In the genomic region with DNA sequence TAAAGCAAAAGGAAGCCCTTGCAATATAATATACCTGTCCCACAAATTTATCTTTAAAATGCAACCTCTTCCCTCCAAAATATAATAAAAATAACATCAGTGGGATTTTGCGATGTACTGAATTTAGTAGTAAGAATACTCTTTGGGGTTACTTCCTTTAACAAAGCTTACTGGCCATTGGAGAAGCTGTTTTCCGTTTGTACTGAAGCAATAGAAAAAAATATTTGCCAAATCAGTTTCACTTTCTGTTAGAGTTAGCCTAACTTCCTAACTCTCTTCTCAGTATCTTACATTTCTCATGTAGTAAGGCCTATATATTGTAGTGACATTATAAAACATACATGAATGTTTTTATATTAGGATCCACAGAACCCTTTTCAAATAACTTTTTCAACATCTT, we compare ENCODE assay signal across 8 cellular contexts. TPM values are rescaled to one million over a fixed set of nuclear protein-coding genes. Genes with fewer than 3 reads are reported as not detected.
DNase-seq lines count a peak whose midpoint lies in the region; ATAC-seq and TF ChIP-seq lines count a peak whose summit lies in the region.

No MANE protein-coding gene starts in this region.

- H3K9ac ChIP-seq in colonic mucosa (ENCODE audit: low read depth in 2 of 2, low read length in 2 of 2), result no peak overlapping the region

- intact Hi-C loops in colonic mucosa (cut with DNase I), result no loop called here

- H3K27me3 ChIP-seq in colonic mucosa (no peaks in the 10 kb centered on the region), neutrophil (no peaks in the 10 kb centered on the region)

- H3K4me1 ChIP-seq in colonic mucosa, result peaks cover 19% of the 10 kb centered on the region
- H3K4me1 ChIP-seq in neutrophil (ENCODE audit: control insufficient read depth in 1 of 2, insufficient read depth in 1 of 2, low read depth in 1 of 2, low read length in 1 of 2), result peaks cover 75 to 82% of the 10 kb centered on the region in 2 experiments

- H3K9me3 ChIP-seq in colonic mucosa (no peaks in the 10 kb centered on the region), neutrophil (no peaks in the 10 kb centered on the region)

- no peak for ATAC-seq in HG03342 (IDR thresholded peaks at IDR 0.05; ENCODE audit: unreplicated experiment)

- TF ChIP-seq CTCF in colonic mucosa (IDR thresholded peaks at IDR 0.05), result no peak
- TF ChIP-seq CTCF in neutrophil (IDR thresholded peaks at IDR 0.05), result no peak

- DNase-seq in EL (peak; percentile 21), NOMO-1 treated with DMSO at 0.1 percent for 48 hours (lab: John Stamatoyannopoulos, UW; ENCODE audit: unreplicated experiment) (peak; percentile 89), colonic mucosa (no peak), anterior cingulate cortex (lab: John Stamatoyannopoulos, UW) (no peak), hypothalamus (lab: John Stamatoyannopoulos, UW) (no peak), NCI-H748 (lab: John Stamatoyannopoulos, UW; ENCODE audit: unreplicated experiment) (no peak)

- H3K36me3 ChIP-seq in colonic mucosa (no peaks in the 10 kb centered on the region), neutrophil (peaks cover 29% of the 10 kb centered on the region)

- H3K27ac ChIP-seq in colonic mucosa (peak overlapping the region; percentile 32), neutrophil (peak overlapping the region; percentile 88)

- H3K4me3 ChIP-seq in colonic mucosa (no peak overlapping the region), neutrophil (ENCODE audit: low read depth in 1 of 2, low read length in 1 of 2) (peak overlapping the region; percentile 44 to 56)

RNA-seq across cellular contexts. Expression of gene MAX, which starts 3.7 kb away (rescaled TPM):
- 100 to 1,000 TPM in 1 of 2 donors, 10 to 100 TPM in 1; 91.1 to 107 TPM for total RNA-seq in colonic mucosa

Comparison
In these comparisons a context has a peak if more than half of its experiments do, and no peak if none do; other contexts are left out.
1. DNase-seq: peak in EL (single experiment) and NOMO-1 treated with DMSO at 0.1 percent for 48 hours (single experiment); none in colonic mucosa (single experiment), anterior cingulate cortex (0 of 58), hypothalamus (0 of 51) and NCI-H748 (single experiment).